In the genomic region with DNA sequence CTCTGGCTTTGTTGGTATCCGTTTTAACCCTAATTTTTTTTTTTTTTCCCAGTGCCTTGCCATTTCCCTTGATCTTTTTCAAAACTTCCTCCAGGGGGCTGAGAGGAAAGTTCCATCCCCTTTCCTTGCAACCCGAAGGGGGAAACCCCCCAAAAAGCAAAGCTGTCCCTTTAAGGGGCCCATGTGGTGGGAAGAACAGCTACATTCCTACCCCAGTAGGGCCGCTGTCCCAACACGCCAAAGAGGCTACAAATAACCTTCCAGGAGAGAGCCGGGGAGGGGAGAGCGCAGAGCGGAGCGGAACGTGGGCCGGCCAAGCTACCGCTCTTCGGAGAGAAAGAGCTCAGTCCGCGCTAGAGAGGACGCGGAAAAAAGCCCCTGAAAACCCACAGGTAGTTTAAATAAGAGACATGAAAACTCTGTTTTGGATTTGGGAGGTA, we compare ENCODE assay signal across 2 cellular contexts.
A peak's percentile ranks its signal among the peaks of the same experiment; 100 is the strongest.
TF ChIP-seq lines count a peak whose summit lies in the region.

No MANE protein-coding gene starts in this region.

TF ChIP-seq in GM23338, 12 proteins besides CTCF, POLR2A, EP300 and RAD21:
- TF ChIP-seq, protein P1, sequence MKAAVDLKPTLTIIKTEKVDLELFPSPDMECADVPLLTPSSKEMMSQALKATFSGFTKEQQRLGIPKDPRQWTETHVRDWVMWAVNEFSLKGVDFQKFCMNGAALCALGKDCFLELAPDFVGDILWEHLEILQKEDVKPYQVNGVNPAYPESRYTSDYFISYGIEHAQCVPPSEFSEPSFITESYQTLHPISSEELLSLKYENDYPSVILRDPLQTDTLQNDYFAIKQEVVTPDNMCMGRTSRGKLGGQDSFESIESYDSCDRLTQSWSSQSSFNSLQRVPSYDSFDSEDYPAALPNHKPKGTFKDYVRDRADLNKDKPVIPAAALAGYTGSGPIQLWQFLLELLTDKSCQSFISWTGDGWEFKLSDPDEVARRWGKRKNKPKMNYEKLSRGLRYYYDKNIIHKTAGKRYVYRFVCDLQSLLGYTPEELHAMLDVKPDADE (IDR thresholded peaks at IDR 0.05): no peak
- TF ChIP-seq EZH2 (IDR thresholded peaks at IDR 0.05; ENCODE audit: low read depth, unreplicated experiment): peak; percentile 40
- TF ChIP-seq ZNF114 (CRISPR knock-in tag; IDR thresholded peaks at IDR 0.05): no peak

TF ChIP-seq in H1, 55 proteins besides CTCF, POLR2A, EP300 and RAD21:
- TF ChIP-seq SIN3A (conservative IDR thresholded peaks at IDR 0.05 in 1 of 2, IDR thresholded peaks at IDR 0.05 in 1 of 2; ENCODE audit: low read depth in 1 of 2, low read length in 2 of 2): peak in 1 of 2 experiments; percentile 78; a peak in 2 of 4 replicates
- no peak for TF ChIP-seq HDAC6 (IDR thresholded peaks at IDR 0.05; ENCODE audit: low read depth, low read length)
- TF ChIP-seq EZH2 (IDR thresholded peaks at IDR 0.05; ENCODE audit: low read depth, low read length, severe bottlenecking): no peak
- TF ChIP-seq HDAC2 (IDR thresholded peaks at IDR 0.05; ENCODE audit: borderline replicate concordance in 1 of 2, low read depth in 2 of 2, low read length in 2 of 2): 0 out of 4 replicates have a peak, but pooled peaks have one; percentile 16 to 27
- TF ChIP-seq CBX5 (IDR thresholded peaks at IDR 0.05; ENCODE audit: low read depth, low read length): no peak
- TF ChIP-seq PHF8 (conservative IDR thresholded peaks at IDR 0.05; ENCODE audit: low read depth, low read length): no peak
- no peak for TF ChIP-seq BCL11A (IDR thresholded peaks at IDR 0.05; ENCODE audit: low read depth in 2 of 2, low read length in 2 of 2)
- TF ChIP-seq NANOG (IDR thresholded peaks at IDR 0.05; ENCODE audit: insufficient read depth, low read depth, low read length, poor library complexity, severe bottlenecking): no peak
- TF ChIP-seq, protein P2, sequence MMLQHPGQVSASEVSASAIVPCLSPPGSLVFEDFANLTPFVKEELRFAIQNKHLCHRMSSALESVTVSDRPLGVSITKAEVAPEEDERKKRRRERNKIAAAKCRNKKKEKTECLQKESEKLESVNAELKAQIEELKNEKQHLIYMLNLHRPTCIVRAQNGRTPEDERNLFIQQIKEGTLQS (IDR thresholded peaks at IDR 0.05; ENCODE audit: insufficient read depth, low read depth, low read length): no peak
- no peak for TF ChIP-seq FOSL1 (IDR thresholded peaks at IDR 0.05; ENCODE audit: insufficient read depth, low read depth, low read length)
- TF ChIP-seq, protein P3, sequence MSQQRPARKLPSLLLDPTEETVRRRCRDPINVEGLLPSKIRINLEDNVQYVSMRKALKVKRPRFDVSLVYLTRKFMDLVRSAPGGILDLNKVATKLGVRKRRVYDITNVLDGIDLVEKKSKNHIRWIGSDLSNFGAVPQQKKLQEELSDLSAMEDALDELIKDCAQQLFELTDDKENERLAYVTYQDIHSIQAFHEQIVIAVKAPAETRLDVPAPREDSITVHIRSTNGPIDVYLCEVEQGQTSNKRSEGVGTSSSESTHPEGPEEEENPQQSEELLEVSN (IDR thresholded peaks at IDR 0.05): 0 out of 2 replicates have a peak, but pooled peaks have one; percentile 13
- no peak for TF ChIP-seq SIX5 (IDR thresholded peaks at IDR 0.05; ENCODE audit: low read depth, low read length)
- peak; percentile 37 for TF ChIP-seq ASH2L (IDR thresholded peaks at IDR 0.05; ENCODE audit: low read length)
- TF ChIP-seq CHD2 (IDR thresholded peaks at IDR 0.05; ENCODE audit: low read length): no peak
- TF ChIP-seq TEAD4 (IDR thresholded peaks at IDR 0.05; ENCODE audit: low read depth, low read length): peak; percentile 86
- TF ChIP-seq EGR1 (IDR thresholded peaks at IDR 0.05; ENCODE audit: borderline replicate concordance, low read depth, low read length): no peak
- TF ChIP-seq RBBP5 (IDR thresholded peaks at IDR 0.05; ENCODE audit: borderline replicate concordance, low read depth, low read length): peak; percentile 47; the same call in 1 of the 2 replicates
- TF ChIP-seq, protein P4, sequence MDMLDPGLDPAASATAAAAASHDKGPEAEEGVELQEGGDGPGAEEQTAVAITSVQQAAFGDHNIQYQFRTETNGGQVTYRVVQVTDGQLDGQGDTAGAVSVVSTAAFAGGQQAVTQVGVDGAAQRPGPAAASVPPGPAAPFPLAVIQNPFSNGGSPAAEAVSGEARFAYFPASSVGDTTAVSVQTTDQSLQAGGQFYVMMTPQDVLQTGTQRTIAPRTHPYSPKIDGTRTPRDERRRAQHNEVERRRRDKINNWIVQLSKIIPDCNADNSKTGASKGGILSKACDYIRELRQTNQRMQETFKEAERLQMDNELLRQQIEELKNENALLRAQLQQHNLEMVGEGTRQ (IDR thresholded peaks at IDR 0.05; ENCODE audit: low read length): no peak
- TF ChIP-seq, protein P5, sequence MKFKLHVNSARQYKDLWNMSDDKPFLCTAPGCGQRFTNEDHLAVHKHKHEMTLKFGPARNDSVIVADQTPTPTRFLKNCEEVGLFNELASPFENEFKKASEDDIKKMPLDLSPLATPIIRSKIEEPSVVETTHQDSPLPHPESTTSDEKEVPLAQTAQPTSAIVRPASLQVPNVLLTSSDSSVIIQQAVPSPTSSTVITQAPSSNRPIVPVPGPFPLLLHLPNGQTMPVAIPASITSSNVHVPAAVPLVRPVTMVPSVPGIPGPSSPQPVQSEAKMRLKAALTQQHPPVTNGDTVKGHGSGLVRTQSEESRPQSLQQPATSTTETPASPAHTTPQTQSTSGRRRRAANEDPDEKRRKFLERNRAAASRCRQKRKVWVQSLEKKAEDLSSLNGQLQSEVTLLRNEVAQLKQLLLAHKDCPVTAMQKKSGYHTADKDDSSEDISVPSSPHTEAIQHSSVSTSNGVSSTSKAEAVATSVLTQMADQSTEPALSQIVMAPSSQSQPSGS (IDR thresholded peaks at IDR 0.05; ENCODE audit: low read length): no peak
- TF ChIP-seq CTBP2 (IDR thresholded peaks at IDR 0.05; ENCODE audit: borderline replicate concordance, insufficient read depth, insufficient read length, low read length): no peak
- TF ChIP-seq CHD1 (IDR thresholded peaks at IDR 0.05; ENCODE audit: low read depth, low read length): no peak
- no peak for TF ChIP-seq TCF12 (IDR thresholded peaks at IDR 0.05; ENCODE audit: low read depth, low read length)
- TF ChIP-seq SRF (IDR thresholded peaks at IDR 0.05; ENCODE audit: low read depth, low read length): no peak
- TF ChIP-seq KDM1A (IDR thresholded peaks at IDR 0.05; ENCODE audit: borderline replicate concordance, low read length): no peak
- TF ChIP-seq TAF1 (IDR thresholded peaks at IDR 0.05; ENCODE audit: low read depth, low read length): peak; percentile 55; the same call in 1 of the 2 replicates
- TF ChIP-seq GTF2F1 (IDR thresholded peaks at IDR 0.05; ENCODE audit: borderline replicate concordance, low read depth, low read length): no peak
- TF ChIP-seq CEBPB (IDR thresholded peaks at IDR 0.05; ENCODE audit: low read depth, low read length): no peak
- no peak for TF ChIP-seq SUZ12 (IDR thresholded peaks at IDR 0.05; ENCODE audit: low read length)
- TF ChIP-seq SP4 (IDR thresholded peaks at IDR 0.05; ENCODE audit: low read length): no peak
- TF ChIP-seq POLR2AphosphoS5 (IDR thresholded peaks at IDR 0.05; ENCODE audit: low read depth, low read length): no peak
- no peak for TF ChIP-seq RNF2 (IDR thresholded peaks at IDR 0.05; ENCODE audit: borderline replicate concordance, low read depth, low read length, missing control alignments, poor library complexity, severe bottlenecking)
- TF ChIP-seq, protein P6, sequence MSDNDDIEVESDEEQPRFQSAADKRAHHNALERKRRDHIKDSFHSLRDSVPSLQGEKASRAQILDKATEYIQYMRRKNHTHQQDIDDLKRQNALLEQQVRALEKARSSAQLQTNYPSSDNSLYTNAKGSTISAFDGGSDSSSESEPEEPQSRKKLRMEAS (IDR thresholded peaks at IDR 0.05): peak; percentile 70; the same call in 1 of the 2 replicates
- no peak for TF ChIP-seq BACH1 (IDR thresholded peaks at IDR 0.05; ENCODE audit: low read length)
- no peak for TF ChIP-seq CREB1 (IDR thresholded peaks at IDR 0.05)
- no peak for TF ChIP-seq BRCA1 (IDR thresholded peaks at IDR 0.05; ENCODE audit: low read depth, low read length)
